1 cellular context compared by ENCODE assay signal in the genomic region with DNA sequence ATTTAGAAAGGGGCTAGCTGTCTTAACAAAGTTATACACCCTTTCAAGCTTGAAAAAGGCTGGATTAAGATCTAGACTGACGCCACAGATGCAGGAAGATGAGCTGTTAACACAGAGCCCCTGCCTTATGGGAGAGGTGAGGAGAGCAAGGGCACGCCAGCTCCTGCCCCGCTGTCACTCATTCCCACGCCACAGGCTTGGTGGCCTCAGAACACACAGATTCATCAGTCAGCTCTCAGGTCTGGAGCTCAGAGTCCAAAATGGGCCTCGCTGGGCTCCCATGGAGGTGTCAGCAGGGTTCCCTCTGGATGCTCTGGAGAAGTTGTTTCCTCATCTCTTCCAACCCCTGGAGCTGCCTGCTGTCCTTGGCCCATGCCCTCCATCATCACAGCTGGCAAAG.
TF ChIP-seq lines count a peak whose summit lies in the region.

No MANE protein-coding gene starts in this region.

TF ChIP-seq in WTC11, 78 proteins besides CTCF, POLR2A, EP300 and RAD21 (continued from another document):
- TF ChIP-seq, protein P1, sequence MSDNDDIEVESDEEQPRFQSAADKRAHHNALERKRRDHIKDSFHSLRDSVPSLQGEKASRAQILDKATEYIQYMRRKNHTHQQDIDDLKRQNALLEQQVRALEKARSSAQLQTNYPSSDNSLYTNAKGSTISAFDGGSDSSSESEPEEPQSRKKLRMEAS (CRISPR knock-in tag; IDR thresholded peaks at IDR 0.05): no peak
- TF ChIP-seq KAT7 (CRISPR knock-in tag; IDR thresholded peaks at IDR 0.05; ENCODE audit: borderline replicate concordance) (no peak), ZNF396 (CRISPR knock-in tag; IDR thresholded peaks at IDR 0.05; ENCODE audit: borderline replicate concordance) (no peak), SP1 (CRISPR knock-in tag; conservative IDR thresholded peaks at IDR 0.05) (no peak), ETV6 (CRISPR knock-in tag; IDR thresholded peaks at IDR 0.05) (no peak), JUN (CRISPR knock-in tag; IDR thresholded peaks at IDR 0.05) (no peak), EMX1 (CRISPR knock-in tag; IDR thresholded peaks at IDR 0.05) (no peak), CREM (CRISPR knock-in tag; IDR thresholded peaks at IDR 0.05) (no peak)
- TF ChIP-seq, protein P2, sequence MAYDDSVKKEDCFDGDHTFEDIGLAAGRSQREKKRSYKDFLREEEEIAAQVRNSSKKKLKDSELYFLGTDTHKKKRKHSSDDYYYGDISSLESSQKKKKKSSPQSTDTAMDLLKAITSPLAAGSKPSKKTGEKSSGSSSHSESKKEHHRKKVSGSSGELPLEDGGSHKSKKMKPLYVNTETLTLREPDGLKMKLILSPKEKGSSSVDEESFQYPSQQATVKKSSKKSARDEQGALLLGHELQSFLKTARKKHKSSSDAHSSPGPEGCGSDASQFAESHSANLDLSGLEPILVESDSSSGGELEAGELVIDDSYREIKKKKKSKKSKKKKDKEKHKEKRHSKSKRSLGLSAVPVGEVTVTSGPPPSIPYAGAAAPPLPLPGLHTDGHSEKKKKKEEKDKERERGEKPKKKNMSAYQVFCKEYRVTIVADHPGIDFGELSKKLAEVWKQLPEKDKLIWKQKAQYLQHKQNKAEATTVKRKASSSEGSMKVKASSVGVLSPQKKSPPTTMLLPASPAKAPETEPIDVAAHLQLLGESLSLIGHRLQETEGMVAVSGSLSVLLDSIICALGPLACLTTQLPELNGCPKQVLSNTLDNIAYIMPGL (CRISPR knock-in tag; IDR thresholded peaks at IDR 0.05): no peak
- TF ChIP-seq, protein P3, sequence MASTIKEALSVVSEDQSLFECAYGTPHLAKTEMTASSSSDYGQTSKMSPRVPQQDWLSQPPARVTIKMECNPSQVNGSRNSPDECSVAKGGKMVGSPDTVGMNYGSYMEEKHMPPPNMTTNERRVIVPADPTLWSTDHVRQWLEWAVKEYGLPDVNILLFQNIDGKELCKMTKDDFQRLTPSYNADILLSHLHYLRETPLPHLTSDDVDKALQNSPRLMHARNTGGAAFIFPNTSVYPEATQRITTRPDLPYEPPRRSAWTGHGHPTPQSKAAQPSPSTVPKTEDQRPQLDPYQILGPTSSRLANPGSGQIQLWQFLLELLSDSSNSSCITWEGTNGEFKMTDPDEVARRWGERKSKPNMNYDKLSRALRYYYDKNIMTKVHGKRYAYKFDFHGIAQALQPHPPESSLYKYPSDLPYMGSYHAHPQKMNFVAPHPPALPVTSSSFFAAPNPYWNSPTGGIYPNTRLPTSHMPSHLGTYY (CRISPR knock-in tag; IDR thresholded peaks at IDR 0.05): no peak
TF ChIP-seq in WTC11: peak in this region for 0.
